In genomic region chr1:2283371-2283990, GRCh38 we compare ENCODE assay signal across 1 cellular context.
TF ChIP-seq lines count a peak whose summit lies in the region.

No MANE protein-coding gene starts in this region.

TF ChIP-seq in WTC11, 78 proteins besides CTCF, POLR2A, EP300 and RAD21 (continued from another document):
- TF ChIP-seq ZNF281 (CRISPR knock-in tag; IDR thresholded peaks at IDR 0.05) (no peak), NR1H2 (CRISPR knock-in tag; IDR thresholded peaks at IDR 0.05) (no peak), ETV6 (CRISPR knock-in tag; IDR thresholded peaks at IDR 0.05) (no peak)
TF ChIP-seq in WTC11: peak in this region for 0.
